In the genomic region with DNA sequence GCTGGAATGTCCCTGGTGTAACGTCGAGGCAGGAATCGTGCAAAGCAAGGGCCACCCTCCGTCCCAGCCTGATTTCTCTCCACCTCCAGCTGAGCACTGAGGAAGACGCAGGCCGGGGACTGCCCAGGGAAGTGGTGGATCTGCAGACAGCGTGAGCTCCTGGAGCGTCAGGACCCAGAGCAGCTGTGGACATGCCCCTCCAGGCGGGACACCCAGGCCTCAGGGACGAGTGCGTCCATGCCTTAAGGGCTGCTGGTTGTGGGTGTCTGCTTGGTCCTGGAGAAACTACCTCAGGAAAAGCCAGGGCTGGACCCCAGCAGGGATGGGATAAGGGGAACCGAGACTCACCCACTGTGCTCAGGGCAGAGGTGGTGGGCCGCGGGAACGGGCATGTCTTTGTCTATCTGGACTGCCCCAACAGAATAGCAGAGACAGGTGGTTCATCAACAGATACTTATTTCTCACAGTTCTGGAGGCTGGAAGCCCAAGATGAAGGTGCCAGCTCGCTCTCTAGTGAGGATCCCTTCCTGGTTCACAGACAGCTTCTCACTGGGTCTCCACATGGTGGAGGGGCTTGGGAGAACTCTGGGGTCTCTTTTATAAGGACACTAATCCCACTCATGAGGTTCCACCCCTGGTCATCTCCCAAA, we compare ENCODE assay signal across 1 cellular context.
TF ChIP-seq lines count a peak whose summit lies in the region.

No MANE protein-coding gene starts in this region.

TF ChIP-seq in HepG2, 621 proteins besides CTCF, POLR2A, EP300 and RAD21:
- peak; percentile 81; the same call in 1 of the 2 replicates for TF ChIP-seq ZNF326 (CRISPR knock-in tag; IDR thresholded peaks at IDR 0.05; ENCODE audit: borderline replicate concordance)
- TF ChIP-seq AGO1 (IDR thresholded peaks at IDR 0.05; ENCODE audit: low read depth, low read length, poor library complexity, severe bottlenecking) = peak; percentile 82
- peak; percentile 78 for TF ChIP-seq KDM2A (CRISPR knock-in tag; IDR thresholded peaks at IDR 0.05; ENCODE audit: borderline replicate concordance, low read depth)
- TF ChIP-seq AGO2 (optimal IDR thresholded peaks at IDR 0.05; ENCODE audit: low read depth, low read length) = peak; percentile 20
- no peak for TF ChIP-seq ZNF367 (CRISPR knock-in tag; IDR thresholded peaks at IDR 0.05; ENCODE audit: borderline replicate concordance)
- TF ChIP-seq ZSCAN31 (CRISPR knock-in tag; IDR thresholded peaks at IDR 0.05; ENCODE audit: low read depth) = 0 out of 2 replicates have a peak, but pooled peaks have one; percentile 9
